Comparison of ENCODE assay signal across 12 cellular contexts in the genomic region with DNA sequence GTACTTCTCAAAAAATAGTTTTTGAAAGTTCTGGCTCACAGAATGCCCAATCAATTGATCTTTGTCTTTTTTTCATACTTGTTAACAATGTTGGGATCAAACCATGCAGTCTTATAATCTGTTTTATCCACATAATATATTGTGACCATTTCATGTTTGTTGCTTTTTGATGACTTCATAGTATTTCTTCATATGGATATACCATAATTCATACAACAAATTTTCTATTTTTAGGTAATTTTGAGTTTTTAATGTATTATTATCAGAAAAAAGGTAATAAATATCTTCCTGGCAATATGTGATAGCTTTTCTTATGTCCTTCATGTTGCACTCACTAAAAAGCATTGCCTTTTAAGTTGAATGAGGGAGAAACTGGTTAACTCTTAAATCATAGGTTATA. TPM values are rescaled to one million over a fixed set of nuclear protein-coding genes. Genes with fewer than 3 reads are reported as not detected.
"Had no signal": no experiment of that assay in that cellular context is flagged by ENCODE, and none has a peak within 500 bp of the region (broad histone marks: within the 10 kb centered on the region; RNA-seq: fewer than 3 reads in every experiment).

No MANE protein-coding gene starts in this region.

- H3K4me3 ChIP-seq: GM23248, GM23338, HAP-1 had no signal

- H3K27ac ChIP-seq: GM23248 had no signal

- H2AFZ ChIP-seq: GM23248, GM23338 had no signal

- DNase-seq: GM23248, GOT3, H7, H9, HCEC 1CT, HFFc6 had no signal

- H3K4me1 ChIP-seq: HAP-1 had no signal

- H3K9me3 ChIP-seq: HAP-1 had no signal

- H3K36me3 ChIP-seq: HAP-1 had no signal

- H3K4me2 ChIP-seq: GM23338 had no signal

- FAIRE-seq: H1, H54 had no signal

- H3K9ac ChIP-seq: GM23248 had no signal

- ATAC-seq: GM23338, HCT116 had no signal

RNA-seq across cellular contexts. Expression of gene TBC1D26, which starts 44.8 kb away (rescaled TPM):
- total RNA-seq: GM23248, H4, HFFc6 had no signal
- polyA plus RNA-seq: GM23248 had no signal
